In genomic region chr1:221001167-221001566, GRCh38 we compare ENCODE assay signal across 17 cellular contexts.
DNase-seq lines count a peak whose midpoint lies in the region; ATAC-seq, FAIRE-seq and TF ChIP-seq lines count a peak whose summit lies in the region.
"Had no signal": no experiment of that assay in that cellular context is flagged by ENCODE, and none has a peak within 500 bp of the region (broad histone marks: within the 10 kb centered on the region; RNA-seq: fewer than 3 reads in every experiment).

No MANE protein-coding gene starts in this region.

- H2AFZ ChIP-seq in GM12878 (ENCODE audit: control insufficient read depth, low read depth, low read length): no peak overlapping the region
- H2AFZ ChIP-seq: GM23248 had no signal

- no peaks in the 10 kb centered on the region for H3K27me3 Mint-ChIP-seq in stimulated activated memory B cell treated with anti-CD40 and anti-IgM and Interleukin-4, amounts not matched to agents 10 μg/mL and 1 μg/mL and 100 μg/mL, for 72 hours
- H3K27me3 Mint-ChIP-seq: IgD-negative memory B cell had no signal

- no peak for ATAC-seq in GM12878
- ATAC-seq in stimulated activated memory B cell treated with anti-CD40 and anti-IgM and Interleukin-4, amounts not matched to agents 10 μg/mL and 1 μg/mL and 100 μg/mL, for 72 hours: no peak
- ATAC-seq in GM19463 (IDR thresholded peaks at IDR 0.05; ENCODE audit: unreplicated experiment): no peak
- ATAC-seq: A549 had no signal

- RAD21 ChIA-PET in GM12878 (lab: Charles Lee; ENCODE audit: unreplicated experiment): no interaction called here

- intact Hi-C loops in GM12878 (cut with micrococcal nuclease; ENCODE audit: unreplicated experiment) (no loop called here), spleen (cut with DNase I; ENCODE audit: low total_unique reads) (no loop called here), vagina (cut with DNase I) (no loop called here)

- peak overlapping the region in 6 of 11 experiments; percentile 11 to 90 (median 76); a peak in 11 of 22 replicates for H3K4me2 ChIP-seq in BLaER1 treated with 17β-estradiol and CSF1 and Interleukin-3, amounts not matched to agents 10 nM and 100 nM
- H3K4me2 ChIP-seq in GM12878 (ENCODE audit: control insufficient read depth, insufficient read depth): no peak overlapping the region
- H3K4me2 ChIP-seq: A549 had no signal

- peak overlapping the region in 6 of 11 experiments; percentile 32 to 77 (median 68); a peak in 10 of 22 replicates for H3K9ac ChIP-seq in BLaER1 treated with 17β-estradiol and CSF1 and Interleukin-3, amounts not matched to agents 10 nM and 100 nM
- no peak overlapping the region for H3K9ac ChIP-seq in GM12878 (ENCODE audit: control insufficient read depth, insufficient read depth, low read length)
- H3K9ac ChIP-seq: GM23248 had no signal

- H3K9me3 Mint-ChIP-seq in stimulated activated memory B cell treated with anti-CD40 and anti-IgM and Interleukin-4, amounts not matched to agents 10 μg/mL and 1 μg/mL and 100 μg/mL, for 72 hours: no peaks in the 10 kb centered on the region

- TF ChIP-seq EP300 in GM12878 (IDR thresholded peaks at IDR 0.05; ENCODE audit: borderline replicate concordance in 1 of 2, control insufficient read depth in 1 of 2, low read depth in 2 of 2, low read length in 2 of 2): no peak

- in situ Hi-C loops in GM12878 (cut with MboI): no loop called here

- CTCF ChIA-PET in HEK293 (lab: Yijun Ruan, JAX) (no interaction called here), GM12878 (lab: Yijun Ruan, JAX) (no interaction called here)

- TF ChIP-seq CTCF in HEK293 (tag by site-specific recombination; IDR thresholded peaks at IDR 0.05) (no peak), GM12878 (IDR thresholded peaks at IDR 0.05 in 2 of 3, conservative IDR thresholded peaks at IDR 0.05 in 1 of 3; ENCODE audit: control insufficient read depth in 2 of 3, extremely low read depth in 1 of 3, insufficient read depth in 1 of 3, low read depth in 3 of 3, low read length in 3 of 3) (no peak), spleen (IDR thresholded peaks at IDR 0.05 in 8 of 11, conservative IDR thresholded peaks at IDR 0.05 in 3 of 11) (no peak), vagina (IDR thresholded peaks at IDR 0.05) (no peak)

- DNase-seq in GM12878 (ENCODE audit: low read depth, low spot score) (no peak), spleen (no peak), vagina (ENCODE audit: extremely low spot score in 2 of 2) (no peak), NAMALWA (ENCODE audit: low spot score) (no peak)
- DNase-seq: CD4-positive, alpha-beta memory T cell; DMS153; DMS79; GDM1; GM23248 had no signal

- TF ChIP-seq POLR2A in GM12878 (IDR thresholded peaks at IDR 0.05; ENCODE audit: low read depth, low read length) (no peak), spleen (IDR thresholded peaks at IDR 0.05) (no peak), vagina (IDR thresholded peaks at IDR 0.05) (no peak)

- H4K20me1 ChIP-seq in BLaER1 treated with 17β-estradiol and CSF1 and Interleukin-3, amounts not matched to agents 10 nM and 100 nM: no peaks in the 10 kb centered on the region
- H4K20me1 ChIP-seq in GM12878 (ENCODE audit: control insufficient read depth, insufficient read depth): no peaks in the 10 kb centered on the region

- no peak overlapping the region for H3K4me3 Mint-ChIP-seq in stimulated activated memory B cell treated with anti-CD40 and anti-IgM and Interleukin-4, amounts not matched to agents 10 μg/mL and 1 μg/mL and 100 μg/mL, for 72 hours
- H3K4me3 Mint-ChIP-seq: CD14-positive monocyte; CD4-positive, alpha-beta memory T cell; IgD-negative memory B cell had no signal

- no peak overlapping the region for H3K4me3 ChIP-seq in BLaER1 treated with 17β-estradiol and CSF1 and Interleukin-3, amounts not matched to agents 10 nM and 100 nM
- H3K4me3 ChIP-seq in HEK293 (ENCODE audit: low read depth, low read length) (no peak overlapping the region), GM12878 (no peak overlapping the region), spleen (no peak overlapping the region), vagina (no peak overlapping the region)
- H3K4me3 ChIP-seq: A549, GM23248, HAP-1 had no signal

- H3K4me1 ChIP-seq in BLaER1 treated with 17β-estradiol and CSF1 and Interleukin-3, amounts not matched to agents 10 nM and 100 nM: peaks cover 0 to 49% (median 17%) of the 10 kb centered on the region in 10 experiments; a peak in 11 of 20 replicates
- H3K4me1 ChIP-seq in HEK293 (ENCODE audit: control insufficient read depth, insufficient read depth, low read length) (no peaks in the 10 kb centered on the region), GM12878 (ENCODE audit: control insufficient read depth, insufficient read depth, low read length) (no peaks in the 10 kb centered on the region), spleen (peaks cover 0 to 23% (median 4%) of the 10 kb centered on the region in 6 donors), vagina (no peaks in the 10 kb centered on the region)
- H3K4me1 ChIP-seq: A549, HAP-1 had no signal

- FAIRE-seq in GM12878 (lab: Jason Lieb, UNC): no peak
- FAIRE-seq: A549 had no signal

- H3K27me3 ChIP-seq in BLaER1 treated with 17β-estradiol and CSF1 and Interleukin-3, amounts not matched to agents 10 nM and 100 nM: 0 out of 22 replicates have a peak, but pooled peaks cover 0 to 9% (median 0%) of the 10 kb centered on the region in 11 experiments
- H3K27me3 ChIP-seq in GM12878 (replicated peaks in 1 of 2; ENCODE audit: control insufficient read depth in 2 of 2, insufficient read depth in 2 of 2, low read length in 1 of 2) (no peaks in the 10 kb centered on the region), spleen (replicated peaks in 1 of 7) (no peaks in the 10 kb centered on the region), vagina (no peaks in the 10 kb centered on the region)

- no peaks in the 10 kb centered on the region for H3K36me3 Mint-ChIP-seq in stimulated activated memory B cell treated with anti-CD40 and anti-IgM and Interleukin-4, amounts not matched to agents 10 μg/mL and 1 μg/mL and 100 μg/mL, for 72 hours
- H3K36me3 Mint-ChIP-seq: CD14-positive monocyte; CD4-positive, alpha-beta memory T cell; IgD-negative memory B cell had no signal

- no TSS peak for BruUV-seq in GM12878 (replicated peaks; lab: Mats Ljungman, UMichigan)

- no peaks in the 10 kb centered on the region for H3K36me3 ChIP-seq in BLaER1 treated with 17β-estradiol and CSF1 and Interleukin-3, amounts not matched to agents 10 nM and 100 nM
- H3K36me3 ChIP-seq in HEK293 (ENCODE audit: control insufficient read depth in 2 of 2, insufficient read depth in 1 of 2, low read length in 2 of 2): no peaks in the 10 kb centered on the region
- H3K36me3 ChIP-seq in GM12878 (ENCODE audit: control insufficient read depth in 2 of 2, insufficient read depth in 2 of 2, low read length in 1 of 2): no peaks in the 10 kb centered on the region
- no peaks in the 10 kb centered on the region for H3K36me3 ChIP-seq in spleen
- no peaks in the 10 kb centered on the region for H3K36me3 ChIP-seq in vagina
- H3K36me3 ChIP-seq: HAP-1 had no signal

- WGBS in GM12878 (ENCODE audit: insufficient coverage, insufficient replicate concordance, low lambda C conversion rate, missing lambda C conversion rate): 61% methylated on average over 4 of the region's 4 CpGs
- WGBS in spleen, 5 donors: 90 to 96% (median 91%) methylated on average over 4 of the region's 4 CpGs

- POLR2A ChIA-PET in HEK293 (lab: Yijun Ruan, JAX): no interaction called here
- POLR2A ChIA-PET in GM12878 (lab: Charles Lee): no interaction called here

- H3K27ac ChIP-seq in BLaER1 treated with 17β-estradiol and CSF1 and Interleukin-3, amounts not matched to agents 10 nM and 100 nM: peak overlapping the region in 8 of 11 experiments; percentile 26 to 96 (median 84); a peak in 13 of 22 replicates
- H3K27ac ChIP-seq in HEK293 (ENCODE audit: extremely low read depth, low read depth, low read length): no peak overlapping the region
- H3K27ac ChIP-seq in GM12878 (ENCODE audit: control insufficient read depth, insufficient read depth): no peak overlapping the region
- peak overlapping the region in 7 of 8 donors; percentile 41 to 84 (median 77) for H3K27ac ChIP-seq in spleen
- no peak overlapping the region for H3K27ac ChIP-seq in vagina
- H3K27ac ChIP-seq: A549, GM23248 had no signal

- H3K27ac Mint-ChIP-seq in stimulated activated memory B cell treated with anti-CD40 and anti-IgM and Interleukin-4, amounts not matched to agents 10 μg/mL and 1 μg/mL and 100 μg/mL, for 72 hours: no peak overlapping the region
- H3K27ac Mint-ChIP-seq: CD14-positive monocyte; CD4-positive, alpha-beta memory T cell; IgD-negative memory B cell had no signal

- no peak for TF ChIP-seq RAD21 in GM12878 (IDR thresholded peaks at IDR 0.05; ENCODE audit: insufficient read depth, low read depth, low read length)

- H3K79me2 ChIP-seq in GM12878 (ENCODE audit: control insufficient read depth, insufficient read depth, low read length): no peaks in the 10 kb centered on the region

- H3K4me1 Mint-ChIP-seq in stimulated activated memory B cell treated with anti-CD40 and anti-IgM and Interleukin-4, amounts not matched to agents 10 μg/mL and 1 μg/mL and 100 μg/mL, for 72 hours: no peaks in the 10 kb centered on the region
- H3K4me1 Mint-ChIP-seq: CD4-positive, alpha-beta memory T cell; IgD-negative memory B cell had no signal

- H3K9me3 ChIP-seq in BLaER1 treated with 17β-estradiol and CSF1 and Interleukin-3, amounts not matched to agents 10 nM and 100 nM (replicated peaks in 1 of 11): peaks cover 0 to 38% (median 9%) of the 10 kb centered on the region in 11 experiments; a peak in 12 of 22 replicates
- no peaks in the 10 kb centered on the region for H3K9me3 ChIP-seq in HEK293 (ENCODE audit: control insufficient read depth, insufficient read depth, low read depth, low read length)
- H3K9me3 ChIP-seq in GM12878 (replicated peaks; ENCODE audit: control insufficient read depth, insufficient read depth, low read length): no peaks in the 10 kb centered on the region
- H3K9me3 ChIP-seq in spleen: peaks cover 0 to 14% (median 8%) of the 10 kb centered on the region in 8 donors
- H3K9me3 ChIP-seq in vagina: no peaks in the 10 kb centered on the region
- H3K9me3 ChIP-seq: A549, HAP-1 had no signal

- SMC1A ChIA-PET in GM12878 (lab: Charles Lee; ENCODE audit: uncharacterized antibody, unreplicated experiment): no interaction called here

TF ChIP-seq in HEK293, 187 proteins besides CTCF, POLR2A, EP300 and RAD21 (continues in another document):
- TF ChIP-seq ZBTB17 (tag by site-specific recombination; IDR thresholded peaks at IDR 0.05): no peak
- TF ChIP-seq ZNF433 (tag by site-specific recombination; IDR thresholded peaks at IDR 0.05; ENCODE audit: low read depth): no peak

TF ChIP-seq in GM12878, 131 proteins besides CTCF, POLR2A, EP300 and RAD21 (continues in another document):
- peak; percentile 66 for TF ChIP-seq BCL3 (IDR thresholded peaks at IDR 0.05; ENCODE audit: borderline replicate concordance, insufficient read depth, low read depth, low read length, poor library complexity, severe bottlenecking)

Comparison
In these comparisons a context has a peak if more than half of its experiments do, and no peak if none do; other contexts are left out.
1. H3K27ac ChIP-seq: peak in BLaER1 treated with 17β-estradiol and CSF1 and Interleukin-3, amounts not matched to agents 10 nM and 100 nM (8 of 11) and spleen (7 of 8); none in HEK293 (single experiment), GM12878 (single experiment) and vagina (single experiment).